In genomic region chr2:127681288-127681771, GRCh38 we compare ENCODE assay signal across 1 cellular context.
TF ChIP-seq lines count a peak whose summit lies in the region.

No MANE protein-coding gene starts in this region.

TF ChIP-seq in GM23338, 12 proteins besides CTCF, POLR2A, EP300 and RAD21 (continued from another document):
- TF ChIP-seq ZNF462 (CRISPR knock-in tag; IDR thresholded peaks at IDR 0.05) (no peak), EZH2phosphoT487 (IDR thresholded peaks at IDR 0.05; ENCODE audit: unreplicated experiment) (no peak)
TF ChIP-seq in GM23338: peak in this region for 0.
